Comparison of ENCODE assay signal across 13 cellular contexts in genomic region chr3:78668302-78668701, GRCh38.
A peak's percentile ranks its signal among the peaks of the same experiment; 100 is the strongest.
DNase-seq lines count a peak whose midpoint lies in the region; ATAC-seq and TF ChIP-seq lines count a peak whose summit lies in the region.
"Had no signal": no experiment of that assay in that cellular context is flagged by ENCODE, and none has a peak within 500 bp of the region (broad histone marks: within the 10 kb centered on the region; RNA-seq: fewer than 3 reads in every experiment).

No MANE protein-coding gene starts in this region.

- DNase-seq in COLO668 (lab: John Stamatoyannopoulos, UW; ENCODE audit: unreplicated experiment) (peak; percentile 17), COR-L47 (lab: John Stamatoyannopoulos, UW) (peak; percentile 20), NCI-H345 (lab: John Stamatoyannopoulos, UW) (peak; percentile 67), WTC11 (ENCODE audit: low spot score) (no peak), GOT3 (lab: John Stamatoyannopoulos, UW) (no peak), medulla oblongata (ENCODE audit: extremely low spot score) (no peak)
- no peak for DNase-seq in activated naive CD8-positive, alpha-beta T cell treated with anti-CD3 and anti-CD28 coated beads, Interleukin-2, amount 50 U/mL, for 24 hours
- DNase-seq: Calu3, DMS79, H9, NCI-H1694, PC-9, SW 1271 had no signal

- CTCF ChIA-PET in WTC11 (lab: Charles Lee) = no interaction called here

- peaks cover 16% of the 10 kb centered on the region; the same call in 1 of the 2 replicates for H3K36me3 Mint-ChIP-seq in WTC11
- H3K36me3 Mint-ChIP-seq in activated naive CD8-positive, alpha-beta T cell treated with anti-CD3 and anti-CD28 coated beads, Interleukin-2, amount 50 U/mL, for 24 hours (ENCODE audit: low read depth) = no peaks in the 10 kb centered on the region

- ATAC-seq in WTC11 = no peak
- no peak for ATAC-seq in activated naive CD8-positive, alpha-beta T cell treated with anti-CD3 and anti-CD28 coated beads, Interleukin-2, amount 50 U/mL, for 24 hours

- H3K9me3 Mint-ChIP-seq in WTC11 = no peaks in the 10 kb centered on the region
- H3K9me3 Mint-ChIP-seq in activated naive CD8-positive, alpha-beta T cell treated with anti-CD3 and anti-CD28 coated beads, Interleukin-2, amount 50 U/mL, for 24 hours = no peaks in the 10 kb centered on the region

- H3K4me3 Mint-ChIP-seq in WTC11 = no peak overlapping the region
- no peak overlapping the region for H3K4me3 Mint-ChIP-seq in activated naive CD8-positive, alpha-beta T cell treated with anti-CD3 and anti-CD28 coated beads, Interleukin-2, amount 50 U/mL, for 24 hours
- H3K4me3 Mint-ChIP-seq: H9 had no signal

- no peaks in the 10 kb centered on the region for H3K27me3 Mint-ChIP-seq in WTC11 (ENCODE audit: low read depth)
- H3K27me3 Mint-ChIP-seq in activated naive CD8-positive, alpha-beta T cell treated with anti-CD3 and anti-CD28 coated beads, Interleukin-2, amount 50 U/mL, for 24 hours = no peaks in the 10 kb centered on the region

- POLR2A ChIA-PET in WTC11 (lab: Charles Lee) = no interaction called here

- TF ChIP-seq CTCF in WTC11 (IDR thresholded peaks at IDR 0.05) = no peak

- no peak overlapping the region for H3K27ac Mint-ChIP-seq in WTC11
- H3K27ac Mint-ChIP-seq in activated naive CD8-positive, alpha-beta T cell treated with anti-CD3 and anti-CD28 coated beads, Interleukin-2, amount 50 U/mL, for 24 hours = no peak overlapping the region
- H3K27ac Mint-ChIP-seq: H9 had no signal

- H3K4me1 Mint-ChIP-seq in WTC11 = peaks cover 21% of the 10 kb centered on the region
- no peaks in the 10 kb centered on the region for H3K4me1 Mint-ChIP-seq in activated naive CD8-positive, alpha-beta T cell treated with anti-CD3 and anti-CD28 coated beads, Interleukin-2, amount 50 U/mL, for 24 hours

TF ChIP-seq in WTC11, 78 proteins besides CTCF, POLR2A, EP300 and RAD21:
- TF ChIP-seq NR1H2 (CRISPR knock-in tag; IDR thresholded peaks at IDR 0.05) (no peak), GABPB1 (CRISPR knock-in tag; IDR thresholded peaks at IDR 0.05) (peak; percentile 89)

Comparison
In these comparisons a context has a peak if more than half of its experiments do, and no peak if none do; other contexts are left out.
1. DNase-seq: peak in COLO668 (single experiment), COR-L47 (single experiment) and NCI-H345 (single experiment); none in WTC11 (single experiment), activated naive CD8-positive, alpha-beta T cell treated with anti-CD3 and anti-CD28 coated beads, Interleukin-2, amount 50 U/mL, for 24 hours (single experiment), GOT3 (single experiment) and medulla oblongata (single experiment).